1 cellular context compared by ENCODE assay signal in the genomic region with DNA sequence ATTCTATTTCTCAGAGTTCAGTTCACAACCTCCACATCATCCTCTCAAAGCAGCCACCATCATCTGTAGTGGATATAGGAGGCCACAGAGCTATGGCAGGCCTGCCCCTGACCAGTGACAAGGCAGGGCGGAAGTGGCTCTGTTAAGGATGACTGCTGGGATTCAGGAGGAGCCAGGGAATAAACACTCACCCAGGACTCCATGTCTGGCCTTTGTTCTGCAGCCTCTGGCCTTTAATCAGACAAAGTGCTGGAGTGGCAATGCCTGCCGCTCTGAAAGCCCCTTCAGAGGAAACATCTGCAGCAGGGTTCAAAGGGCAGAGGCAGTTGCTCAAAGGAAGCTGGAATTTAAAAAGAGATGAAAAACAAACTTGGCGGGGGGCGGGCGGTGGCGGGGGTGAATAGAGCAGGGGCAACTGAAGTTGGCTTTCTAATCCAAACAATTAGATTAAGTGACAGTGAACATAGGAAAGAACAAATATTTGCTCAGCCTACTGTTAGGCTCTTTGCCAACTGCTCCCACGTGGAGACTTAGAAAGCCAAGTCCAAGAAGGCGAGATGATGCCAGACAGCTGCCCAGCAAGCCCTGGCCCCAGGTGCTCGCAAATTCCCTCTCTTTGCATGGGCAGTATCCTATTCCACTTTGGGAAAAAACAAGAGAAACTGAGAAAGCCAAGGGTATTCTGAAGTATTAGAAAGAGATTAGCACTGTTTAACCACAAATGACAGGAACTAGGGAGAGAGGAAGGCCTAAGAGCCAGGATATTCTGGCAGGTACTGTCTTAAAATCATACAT.
TF ChIP-seq lines count a peak whose summit lies in the region.

No MANE protein-coding gene starts in this region.

TF ChIP-seq in HepG2, 621 proteins besides CTCF, POLR2A, EP300 and RAD21 (continued from another document and continues in another):
- TF ChIP-seq, protein P1, sequence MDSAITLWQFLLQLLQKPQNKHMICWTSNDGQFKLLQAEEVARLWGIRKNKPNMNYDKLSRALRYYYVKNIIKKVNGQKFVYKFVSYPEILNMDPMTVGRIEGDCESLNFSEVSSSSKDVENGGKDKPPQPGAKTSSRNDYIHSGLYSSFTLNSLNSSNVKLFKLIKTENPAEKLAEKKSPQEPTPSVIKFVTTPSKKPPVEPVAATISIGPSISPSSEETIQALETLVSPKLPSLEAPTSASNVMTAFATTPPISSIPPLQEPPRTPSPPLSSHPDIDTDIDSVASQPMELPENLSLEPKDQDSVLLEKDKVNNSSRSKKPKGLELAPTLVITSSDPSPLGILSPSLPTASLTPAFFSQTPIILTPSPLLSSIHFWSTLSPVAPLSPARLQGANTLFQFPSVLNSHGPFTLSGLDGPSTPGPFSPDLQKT (CRISPR knock-in tag; IDR thresholded peaks at IDR 0.05; ENCODE audit: borderline replicate concordance): no peak
- peak; percentile 23 for TF ChIP-seq HDAC2 (CRISPR knock-in tag; IDR thresholded peaks at IDR 0.05)
- TF ChIP-seq ZNF674 (CRISPR knock-in tag; IDR thresholded peaks at IDR 0.05; ENCODE audit: low read depth): no peak
- TF ChIP-seq, protein P2, sequence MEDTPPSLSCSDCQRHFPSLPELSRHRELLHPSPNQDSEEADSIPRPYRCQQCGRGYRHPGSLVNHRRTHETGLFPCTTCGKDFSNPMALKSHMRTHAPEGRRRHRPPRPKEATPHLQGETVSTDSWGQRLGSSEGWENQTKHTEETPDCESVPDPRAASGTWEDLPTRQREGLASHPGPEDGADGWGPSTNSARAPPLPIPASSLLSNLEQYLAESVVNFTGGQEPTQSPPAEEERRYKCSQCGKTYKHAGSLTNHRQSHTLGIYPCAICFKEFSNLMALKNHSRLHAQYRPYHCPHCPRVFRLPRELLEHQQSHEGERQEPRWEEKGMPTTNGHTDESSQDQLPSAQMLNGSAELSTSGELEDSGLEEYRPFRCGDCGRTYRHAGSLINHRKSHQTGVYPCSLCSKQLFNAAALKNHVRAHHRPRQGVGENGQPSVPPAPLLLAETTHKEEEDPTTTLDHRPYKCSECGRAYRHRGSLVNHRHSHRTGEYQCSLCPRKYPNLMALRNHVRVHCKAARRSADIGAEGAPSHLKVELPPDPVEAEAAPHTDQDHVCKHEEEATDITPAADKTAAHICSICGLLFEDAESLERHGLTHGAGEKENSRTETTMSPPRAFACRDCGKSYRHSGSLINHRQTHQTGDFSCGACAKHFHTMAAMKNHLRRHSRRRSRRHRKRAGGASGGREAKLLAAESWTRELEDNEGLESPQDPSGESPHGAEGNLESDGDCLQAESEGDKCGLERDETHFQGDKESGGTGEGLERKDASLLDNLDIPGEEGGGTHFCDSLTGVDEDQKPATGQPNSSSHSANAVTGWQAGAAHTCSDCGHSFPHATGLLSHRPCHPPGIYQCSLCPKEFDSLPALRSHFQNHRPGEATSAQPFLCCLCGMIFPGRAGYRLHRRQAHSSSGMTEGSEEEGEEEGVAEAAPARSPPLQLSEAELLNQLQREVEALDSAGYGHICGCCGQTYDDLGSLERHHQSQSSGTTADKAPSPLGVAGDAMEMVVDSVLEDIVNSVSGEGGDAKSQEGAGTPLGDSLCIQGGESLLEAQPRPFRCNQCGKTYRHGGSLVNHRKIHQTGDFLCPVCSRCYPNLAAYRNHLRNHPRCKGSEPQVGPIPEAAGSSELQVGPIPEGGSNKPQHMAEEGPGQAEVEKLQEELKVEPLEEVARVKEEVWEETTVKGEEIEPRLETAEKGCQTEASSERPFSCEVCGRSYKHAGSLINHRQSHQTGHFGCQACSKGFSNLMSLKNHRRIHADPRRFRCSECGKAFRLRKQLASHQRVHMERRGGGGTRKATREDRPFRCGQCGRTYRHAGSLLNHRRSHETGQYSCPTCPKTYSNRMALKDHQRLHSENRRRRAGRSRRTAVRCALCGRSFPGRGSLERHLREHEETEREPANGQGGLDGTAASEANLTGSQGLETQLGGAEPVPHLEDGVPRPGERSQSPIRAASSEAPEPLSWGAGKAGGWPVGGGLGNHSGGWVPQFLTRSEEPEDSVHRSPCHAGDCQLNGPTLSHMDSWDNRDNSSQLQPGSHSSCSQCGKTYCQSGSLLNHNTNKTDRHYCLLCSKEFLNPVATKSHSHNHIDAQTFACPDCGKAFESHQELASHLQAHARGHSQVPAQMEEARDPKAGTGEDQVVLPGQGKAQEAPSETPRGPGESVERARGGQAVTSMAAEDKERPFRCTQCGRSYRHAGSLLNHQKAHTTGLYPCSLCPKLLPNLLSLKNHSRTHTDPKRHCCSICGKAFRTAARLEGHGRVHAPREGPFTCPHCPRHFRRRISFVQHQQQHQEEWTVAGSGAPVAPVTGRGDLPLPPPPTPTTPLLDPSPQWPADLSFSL (CRISPR knock-in tag; IDR thresholded peaks at IDR 0.05): no peak
- TF ChIP-seq ZFP37 (CRISPR knock-in tag; IDR thresholded peaks at IDR 0.05; ENCODE audit: borderline replicate concordance): no peak
- no peak for TF ChIP-seq CREBL2 (CRISPR knock-in tag; IDR thresholded peaks at IDR 0.05; ENCODE audit: borderline replicate concordance)
- no peak for TF ChIP-seq SRSF9 (IDR thresholded peaks at IDR 0.05; ENCODE audit: borderline replicate concordance, insufficient read depth, low read depth, low read length, poor library complexity, severe bottlenecking)
- TF ChIP-seq, protein P3, sequence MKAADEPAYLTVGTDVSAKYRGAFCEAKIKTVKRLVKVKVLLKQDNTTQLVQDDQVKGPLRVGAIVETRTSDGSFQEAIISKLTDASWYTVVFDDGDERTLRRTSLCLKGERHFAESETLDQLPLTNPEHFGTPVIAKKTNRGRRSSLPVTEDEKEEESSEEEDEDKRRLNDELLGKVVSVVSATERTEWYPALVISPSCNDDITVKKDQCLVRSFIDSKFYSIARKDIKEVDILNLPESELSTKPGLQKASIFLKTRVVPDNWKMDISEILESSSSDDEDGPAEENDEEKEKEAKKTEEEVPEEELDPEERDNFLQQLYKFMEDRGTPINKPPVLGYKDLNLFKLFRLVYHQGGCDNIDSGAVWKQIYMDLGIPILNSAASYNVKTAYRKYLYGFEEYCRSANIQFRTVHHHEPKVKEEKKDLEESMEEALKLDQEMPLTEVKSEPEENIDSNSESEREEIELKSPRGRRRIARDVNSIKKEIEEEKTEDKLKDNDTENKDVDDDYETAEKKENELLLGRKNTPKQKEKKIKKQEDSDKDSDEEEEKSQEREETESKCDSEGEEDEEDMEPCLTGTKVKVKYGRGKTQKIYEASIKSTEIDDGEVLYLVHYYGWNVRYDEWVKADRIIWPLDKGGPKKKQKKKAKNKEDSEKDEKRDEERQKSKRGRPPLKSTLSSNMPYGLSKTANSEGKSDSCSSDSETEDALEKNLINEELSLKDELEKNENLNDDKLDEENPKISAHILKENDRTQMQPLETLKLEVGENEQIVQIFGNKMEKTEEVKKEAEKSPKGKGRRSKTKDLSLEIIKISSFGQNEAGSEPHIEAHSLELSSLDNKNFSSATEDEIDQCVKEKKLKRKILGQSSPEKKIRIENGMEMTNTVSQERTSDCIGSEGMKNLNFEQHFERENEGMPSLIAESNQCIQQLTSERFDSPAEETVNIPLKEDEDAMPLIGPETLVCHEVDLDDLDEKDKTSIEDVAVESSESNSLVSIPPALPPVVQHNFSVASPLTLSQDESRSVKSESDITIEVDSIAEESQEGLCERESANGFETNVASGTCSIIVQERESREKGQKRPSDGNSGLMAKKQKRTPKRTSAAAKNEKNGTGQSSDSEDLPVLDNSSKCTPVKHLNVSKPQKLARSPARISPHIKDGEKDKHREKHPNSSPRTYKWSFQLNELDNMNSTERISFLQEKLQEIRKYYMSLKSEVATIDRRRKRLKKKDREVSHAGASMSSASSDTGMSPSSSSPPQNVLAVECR (CRISPR knock-in tag; IDR thresholded peaks at IDR 0.05; ENCODE audit: borderline replicate concordance): peak; percentile 47; the same call in 1 of the 2 replicates
- TF ChIP-seq, protein P4, sequence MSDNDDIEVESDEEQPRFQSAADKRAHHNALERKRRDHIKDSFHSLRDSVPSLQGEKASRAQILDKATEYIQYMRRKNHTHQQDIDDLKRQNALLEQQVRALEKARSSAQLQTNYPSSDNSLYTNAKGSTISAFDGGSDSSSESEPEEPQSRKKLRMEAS (IDR thresholded peaks at IDR 0.05): peak; percentile 78
- no peak for TF ChIP-seq NFYB (CRISPR knock-in tag; IDR thresholded peaks at IDR 0.05)
- no peak for TF ChIP-seq ZNF484 (CRISPR knock-in tag; IDR thresholded peaks at IDR 0.05; ENCODE audit: borderline replicate concordance, low read depth)
- no peak for TF ChIP-seq KAT2B (IDR thresholded peaks at IDR 0.05; ENCODE audit: borderline replicate concordance, low read depth, low read length)
- TF ChIP-seq, protein P5, sequence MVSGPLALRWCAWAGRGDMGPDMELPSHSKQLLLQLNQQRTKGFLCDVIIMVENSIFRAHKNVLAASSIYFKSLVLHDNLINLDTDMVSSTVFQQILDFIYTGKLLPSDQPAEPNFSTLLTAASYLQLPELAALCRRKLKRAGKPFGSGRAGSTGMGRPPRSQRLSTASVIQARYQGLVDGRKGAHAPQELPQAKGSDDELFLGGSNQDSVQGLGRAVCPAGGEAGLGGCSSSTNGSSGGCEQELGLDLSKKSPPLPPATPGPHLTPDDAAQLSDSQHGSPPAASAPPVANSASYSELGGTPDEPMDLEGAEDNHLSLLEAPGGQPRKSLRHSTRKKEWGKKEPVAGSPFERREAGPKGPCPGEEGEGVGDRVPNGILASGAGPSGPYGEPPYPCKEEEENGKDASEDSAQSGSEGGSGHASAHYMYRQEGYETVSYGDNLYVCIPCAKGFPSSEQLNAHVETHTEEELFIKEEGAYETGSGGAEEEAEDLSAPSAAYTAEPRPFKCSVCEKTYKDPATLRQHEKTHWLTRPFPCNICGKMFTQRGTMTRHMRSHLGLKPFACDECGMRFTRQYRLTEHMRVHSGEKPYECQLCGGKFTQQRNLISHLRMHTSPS (CRISPR knock-in tag; IDR thresholded peaks at IDR 0.05; ENCODE audit: low read depth): 0 out of 2 replicates have a peak, but pooled peaks have one; percentile 6
- no peak for TF ChIP-seq FOSL1 (CRISPR knock-in tag; IDR thresholded peaks at IDR 0.05; ENCODE audit: borderline replicate concordance)
- TF ChIP-seq HES4 (CRISPR knock-in tag; IDR thresholded peaks at IDR 0.05; ENCODE audit: borderline replicate concordance): no peak
- no peak for TF ChIP-seq HNRNPLL (IDR thresholded peaks at IDR 0.05; ENCODE audit: low read depth, low read length, poor library complexity, severe bottlenecking)
- TF ChIP-seq SYNCRIP (IDR thresholded peaks at IDR 0.05; ENCODE audit: insufficient read depth, low read depth, low read length): no peak
- no peak for TF ChIP-seq BHLHE40 (IDR thresholded peaks at IDR 0.05; ENCODE audit: low read length)
- no peak for TF ChIP-seq NAIF1 (CRISPR knock-in tag; IDR thresholded peaks at IDR 0.05; ENCODE audit: borderline replicate concordance)
- TF ChIP-seq, protein P6, sequence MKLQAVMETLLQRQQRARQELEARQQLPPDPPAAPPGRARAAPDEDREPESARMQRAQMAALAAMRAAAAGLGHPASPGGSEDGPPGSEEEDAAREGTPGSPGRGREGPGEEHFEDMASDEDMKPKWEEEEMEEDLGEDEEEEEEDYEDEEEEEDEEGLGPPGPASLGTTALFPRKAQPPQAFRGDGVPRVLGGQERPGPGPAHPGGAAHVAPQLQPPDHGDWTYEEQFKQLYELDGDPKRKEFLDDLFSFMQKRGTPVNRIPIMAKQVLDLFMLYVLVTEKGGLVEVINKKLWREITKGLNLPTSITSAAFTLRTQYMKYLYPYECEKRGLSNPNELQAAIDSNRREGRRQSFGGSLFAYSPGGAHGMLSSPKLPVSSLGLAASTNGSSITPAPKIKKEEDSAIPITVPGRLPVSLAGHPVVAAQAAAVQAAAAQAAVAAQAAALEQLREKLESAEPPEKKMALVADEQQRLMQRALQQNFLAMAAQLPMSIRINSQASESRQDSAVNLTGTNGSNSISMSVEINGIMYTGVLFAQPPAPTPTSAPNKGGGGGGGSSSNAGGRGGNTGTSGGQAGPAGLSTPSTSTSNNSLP (IDR thresholded peaks at IDR 0.05; ENCODE audit: low read depth, low read length): no peak
- TF ChIP-seq, protein P7, sequence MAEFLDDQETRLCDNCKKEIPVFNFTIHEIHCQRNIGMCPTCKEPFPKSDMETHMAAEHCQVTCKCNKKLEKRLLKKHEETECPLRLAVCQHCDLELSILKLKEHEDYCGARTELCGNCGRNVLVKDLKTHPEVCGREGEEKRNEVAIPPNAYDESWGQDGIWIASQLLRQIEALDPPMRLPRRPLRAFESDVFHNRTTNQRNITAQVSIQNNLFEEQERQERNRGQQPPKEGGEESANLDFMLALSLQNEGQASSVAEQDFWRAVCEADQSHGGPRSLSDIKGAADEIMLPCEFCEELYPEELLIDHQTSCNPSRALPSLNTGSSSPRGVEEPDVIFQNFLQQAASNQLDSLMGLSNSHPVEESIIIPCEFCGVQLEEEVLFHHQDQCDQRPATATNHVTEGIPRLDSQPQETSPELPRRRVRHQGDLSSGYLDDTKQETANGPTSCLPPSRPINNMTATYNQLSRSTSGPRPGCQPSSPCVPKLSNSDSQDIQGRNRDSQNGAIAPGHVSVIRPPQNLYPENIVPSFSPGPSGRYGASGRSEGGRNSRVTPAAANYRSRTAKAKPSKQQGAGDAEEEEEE (CRISPR knock-in tag; IDR thresholded peaks at IDR 0.05; ENCODE audit: borderline replicate concordance): no peak
- no peak for TF ChIP-seq XRCC5 (optimal IDR thresholded peaks at IDR 0.05; ENCODE audit: low read length)
- TF ChIP-seq ZSCAN29 (CRISPR knock-in tag; conservative IDR thresholded peaks at IDR 0.05): no peak
- TF ChIP-seq ZNF441 (CRISPR knock-in tag; IDR thresholded peaks at IDR 0.05; ENCODE audit: borderline replicate concordance): no peak
- TF ChIP-seq ZNF776 (CRISPR knock-in tag; IDR thresholded peaks at IDR 0.05): no peak
- TF ChIP-seq MAFF (IDR thresholded peaks at IDR 0.05; ENCODE audit: low read depth, low read length): no peak
- TF ChIP-seq ZBTB1 (CRISPR knock-in tag; IDR thresholded peaks at IDR 0.05; ENCODE audit: borderline replicate concordance): no peak
- peak; percentile 15 to 70; a peak in 2 of 4 replicates for TF ChIP-seq NR2F1 (CRISPR knock-in tag; IDR thresholded peaks at IDR 0.05)
- TF ChIP-seq GFI1 (CRISPR knock-in tag; IDR thresholded peaks at IDR 0.05; ENCODE audit: borderline replicate concordance): 0 out of 2 replicates have a peak, but pooled peaks have one; percentile 25
- TF ChIP-seq ZHX1 (CRISPR knock-in tag; IDR thresholded peaks at IDR 0.05; ENCODE audit: low read depth): no peak
- TF ChIP-seq HNF4A (CRISPR knock-in tag; IDR thresholded peaks at IDR 0.05): peak; percentile 66
- peak; percentile 89 for TF ChIP-seq TCF7 (IDR thresholded peaks at IDR 0.05; ENCODE audit: low read depth)
- no peak for TF ChIP-seq ZSCAN21 (CRISPR knock-in tag; IDR thresholded peaks at IDR 0.05; ENCODE audit: borderline replicate concordance)
